In the genomic region with DNA sequence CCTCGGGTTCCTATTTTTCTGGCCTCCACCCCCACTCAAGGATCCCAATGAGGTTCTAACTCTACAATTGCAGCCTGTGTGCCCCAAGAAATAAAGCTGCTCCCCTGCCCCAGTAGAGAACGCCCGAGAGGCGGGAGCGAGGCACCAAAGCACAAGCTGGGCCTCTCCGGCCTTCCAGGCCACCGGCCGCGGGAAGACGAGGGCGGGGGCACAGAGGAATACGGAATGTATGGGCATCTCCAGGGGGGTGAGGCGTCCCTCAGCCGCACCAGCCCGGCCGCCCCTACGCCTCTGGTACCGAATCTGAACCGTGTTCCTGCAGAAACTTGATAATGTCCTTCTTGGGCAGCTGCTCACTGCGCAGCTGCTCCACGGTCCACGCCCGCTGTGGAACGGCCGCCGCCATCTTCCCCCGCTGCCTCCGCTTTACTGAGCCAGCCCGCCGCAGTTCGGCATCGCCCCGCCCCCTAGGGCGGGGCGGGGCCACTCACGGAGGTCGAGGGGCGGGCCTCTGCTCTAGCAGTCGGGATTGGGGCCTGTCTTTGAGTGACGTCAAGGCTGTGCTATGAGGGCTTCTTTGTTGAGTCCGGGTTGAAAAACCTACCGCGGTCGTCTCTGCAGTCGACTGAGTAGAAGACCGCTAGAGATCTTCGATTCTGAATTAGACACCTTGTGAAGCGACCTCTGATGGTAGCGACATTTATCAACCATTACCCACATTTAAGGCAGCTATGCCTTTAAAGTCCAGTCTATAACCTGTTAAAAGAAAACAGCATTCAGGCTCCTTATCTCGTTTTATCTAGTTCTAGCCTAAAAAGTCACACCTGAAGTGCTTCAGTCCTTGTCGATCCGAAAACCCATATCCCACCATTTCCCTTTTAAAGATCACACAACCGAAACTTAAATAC, we compare ENCODE assay signal across 8 cellular contexts. TPM values are rescaled to one million over a fixed set of nuclear protein-coding genes. Genes with fewer than 3 reads are reported as not detected.
A peak's percentile ranks its signal among the peaks of the same experiment; 100 is the strongest.
DNase-seq lines count a peak whose midpoint lies in the region; ATAC-seq, FAIRE-seq and TF ChIP-seq lines count a peak whose summit lies in the region.

FKBP3 (minus strand) TSS at position 431 of the 908 bp plus-strand sequence; CDS start at position 406, 25 bp downstream.

- peak; percentile 78 for FAIRE-seq in keratinocyte (lab: Jason Lieb, UNC)

- H3K4me1 ChIP-seq in keratinocyte (ENCODE audit: control insufficient read depth, extremely low read depth, insufficient read depth, low read length), result peaks cover 23% of the 10 kb centered on the region

- peak; percentile 92 for ATAC-seq in GM19023 (IDR thresholded peaks at IDR 0.05; ENCODE audit: unreplicated experiment)
- ATAC-seq in HG03342 (IDR thresholded peaks at IDR 0.05; ENCODE audit: unreplicated experiment), result peak; percentile 91
- ATAC-seq in activated CD4-positive, CD25-positive, alpha-beta regulatory T cell treated with anti-CD3 and anti-CD28 coated beads, Interleukin-2, amount 50 U/mL, for 24 hours, result peak; percentile 95

- H3K4me2 ChIP-seq in keratinocyte (ENCODE audit: control insufficient read depth, extremely low read depth, insufficient read depth, low read depth, low read length), result peak within 1 kb of the TSS; percentile 96

- H3K79me2 ChIP-seq in keratinocyte (ENCODE audit: control insufficient read depth, insufficient read depth, low read length), result peaks cover 56% of the 10 kb centered on the region

- H3K4me3 ChIP-seq in keratinocyte (ENCODE audit: control insufficient read depth in 2 of 3, extremely low read depth in 1 of 3, insufficient read depth in 2 of 3, low read depth in 1 of 3, low read length in 3 of 3), result peak within 1 kb of the TSS; percentile 87 to 99 (median 95)

- H3K27ac ChIP-seq in keratinocyte (ENCODE audit: control insufficient read depth, insufficient read depth, low read length), result peak within 1 kb of the TSS; percentile 92

- dilution Hi-C loops in keratinocyte (cut with MboI; ENCODE audit: extremely low pct_ligation_motif_present, low sequenced_read_pairs), result no loop called here

- H3K27me3 ChIP-seq in keratinocyte (ENCODE audit: control insufficient read depth, extremely low read depth, insufficient read depth, low read length), result no peaks in the 10 kb centered on the region

- H4K20me1 ChIP-seq in keratinocyte (ENCODE audit: control insufficient read depth, extremely low read depth, insufficient read depth, low read length), result no peaks in the 10 kb centered on the region

- DNase-seq in AG09319 (ENCODE audit: extremely low read depth, low read depth) (peak; percentile 97), NCI-H446 (lab: John Stamatoyannopoulos, UW) (peak; percentile 94 to 99), cerebellar nuclear complex (lab: John Stamatoyannopoulos, UW) (peak; percentile 95 to 96), keratinocyte (ENCODE audit: low read depth, low spot score) (peak; percentile 89)
- peak; percentile 95 for DNase-seq in stimulated activated CD4-positive, alpha-beta T cell treated with anti-CD3 and anti-CD28 coated beads, Interleukin-15, amount 100 ng/mL, for 24 hours

- peak within 1 kb of the TSS; percentile 98 for H2AFZ ChIP-seq in keratinocyte (ENCODE audit: control insufficient read depth, low read length)

- no peaks in the 10 kb centered on the region for H3K9me3 ChIP-seq in keratinocyte (ENCODE audit: control insufficient read depth, low read depth, low read length)

- peak within 1 kb of the TSS; percentile 96 for H3K9ac ChIP-seq in keratinocyte (ENCODE audit: control insufficient read depth, extremely low read depth, insufficient read depth, low read length)

- H3K9me1 ChIP-seq in keratinocyte (ENCODE audit: control insufficient read depth, extremely low read depth, insufficient read depth, low read length), result no peaks in the 10 kb centered on the region

- TF ChIP-seq CTCF in AG09319 (IDR thresholded peaks at IDR 0.05; ENCODE audit: low read depth, low read length) (peak; percentile 10), keratinocyte (optimal IDR thresholded peaks at IDR 0.05 in 1 of 3, IDR thresholded peaks at IDR 0.05 in 1 of 3, conservative IDR thresholded peaks at IDR 0.05 in 1 of 3; ENCODE audit: extremely low read depth in 1 of 3, insufficient read depth in 2 of 3, low read length in 3 of 3) (peak in 1 of 3 experiments; percentile 20)

- no peaks in the 10 kb centered on the region for H3K36me3 ChIP-seq in keratinocyte (ENCODE audit: control insufficient read depth in 2 of 2, extremely low read depth in 1 of 2, insufficient read depth in 2 of 2, low read length in 2 of 2)

RNA-seq across cellular contexts. Expression of gene FKBP3, which starts in this region (rescaled TPM):
- 49.1 to 98.8 TPM (median 55.7 TPM) in 3 replicates for polyA plus RNA-seq in keratinocyte
- polyA plus RNA-seq in keratinocyte (2011; ENCODE audit: low read depth), result 91.5 TPM
- 43.7 and 63.7 TPM in 2 replicates for polyA plus RNA-seq in keratinocyte (2011; cell fraction: cytosol; rRNA removed)
- polyA plus RNA-seq in keratinocyte (2011; cell fraction: nucleus; rRNA removed), result 33.1 and 58.6 TPM in 2 replicates
- 40.9 and 74.1 TPM in 2 replicates for polyA plus RNA-seq in keratinocyte (2012; ENCODE audit: low replicate concordance)
- 1.7 to 8.1 TPM (median 2.7 TPM) in 3 replicates for polyA minus RNA-seq in keratinocyte
- 12.3 TPM for polyA minus RNA-seq in keratinocyte (2011; cell fraction: cytosol; rRNA and poly(A)+ RNA removed)
- polyA minus RNA-seq in keratinocyte (2011; cell fraction: nucleus; rRNA and poly(A)+ RNA removed), result 5.3 and 9.7 TPM in 2 replicates

Comparison
In these comparisons a context has a peak if more than half of its experiments do, and no peak if none do; other contexts are left out.
1. Peak in every context shown above with its lines: DNase-seq, ATAC-seq, H3K4me3 ChIP-seq and H3K27ac ChIP-seq.